Comparison of ENCODE assay signal across 8 cellular contexts in genomic region chr16:1407749-1408148, GRCh38. TPM values are rescaled to one million over a fixed set of nuclear protein-coding genes. Genes with fewer than 3 reads are reported as not detected.
DNase-seq lines count a peak whose midpoint lies in the region; ATAC-seq, FAIRE-seq and TF ChIP-seq lines count a peak whose summit lies in the region.

No MANE protein-coding gene starts in this region.

- no peaks in the 10 kb centered on the region for H3K27me3 ChIP-seq in H7 (ENCODE audit: control insufficient read depth, insufficient read depth, low read length)
- no peaks in the 10 kb centered on the region for H3K27me3 ChIP-seq in astrocyte (ENCODE audit: insufficient read depth, low read length)
- H3K27me3 ChIP-seq in lower lobe of right lung (ENCODE audit: low read depth), result no peaks in the 10 kb centered on the region

- peaks cover 3% of the 10 kb centered on the region for H3K79me2 ChIP-seq in astrocyte (ENCODE audit: insufficient read depth, low read length)

- 46% methylated on average over 9 of the region's 10 CpGs for WGBS in A549 (ENCODE audit: missing lambda C conversion rate)

- peaks cover 7% of the 10 kb centered on the region for H3K36me3 Mint-ChIP-seq in astrocyte (ENCODE audit: low read depth, unreplicated experiment)

- no peak for TF ChIP-seq RAD21 in A549 (conservative IDR thresholded peaks at IDR 0.05 in 1 of 2, IDR thresholded peaks at IDR 0.05 in 1 of 2)

- FAIRE-seq in A549 (lab: Jason Lieb, UNC) (no peak), astrocyte (lab: Jason Lieb, UNC) (no peak)

- POLR2A ChIA-PET in A549 (lab: Yijun Ruan, JAX), result interaction anchor here (0.5 to 1.9 kb wide), 5 partner anchors 10 to 47 kb away, joined by 3 to 8 read pairs (median 3); partner anchors contain the start of gene UQCC4

- H3K4me3 ChIP-seq in A549, result peak overlapping the region; percentile 55
- peak overlapping the region; percentile 12; the same call in 1 of the 2 replicates for H3K4me3 ChIP-seq in H7 (ENCODE audit: insufficient read depth, low read depth, low read length)
- peak overlapping the region; percentile 31 for H3K4me3 ChIP-seq in astrocyte (ENCODE audit: insufficient read depth, low read depth, low read length)
- H3K4me3 ChIP-seq in lower lobe of right lung, result peak overlapping the region; percentile 55

- H3K27me3 Mint-ChIP-seq in astrocyte (ENCODE audit: low read depth, unreplicated experiment), result no peaks in the 10 kb centered on the region

- no peak for TF ChIP-seq CTCF in A549 (IDR thresholded peaks at IDR 0.05)
- no peak for TF ChIP-seq CTCF in astrocyte (IDR thresholded peaks at IDR 0.05; ENCODE audit: insufficient read depth, low read depth, low read length)
- no peak for TF ChIP-seq CTCF in lower lobe of right lung (IDR thresholded peaks at IDR 0.05)

- DNase-seq in A549 (ENCODE audit: low read depth in 1 of 2, low spot score in 1 of 2), result no peak
- DNase-seq in H7, result peak; percentile 38
- peak; percentile 34 for DNase-seq in astrocyte (ENCODE audit: low read depth)
- no peak for DNase-seq in lower lobe of right lung
- no peak for DNase-seq in DMS153 (lab: John Stamatoyannopoulos, UW)
- DNase-seq in DMS79 treated with DMSO at 0.1 percent for 48 hours (lab: John Stamatoyannopoulos, UW), result no peak
- DNase-seq in NCI-H1694 treated with DMSO at 0.1 percent for 48 hours (lab: John Stamatoyannopoulos, UW), result no peak

- H3K4me2 ChIP-seq in A549 (peak overlapping the region; percentile 92), astrocyte (ENCODE audit: low read length) (peak overlapping the region; percentile 100)

- H3K27ac ChIP-seq in A549 (peak overlapping the region in 1 of 2 experiments; percentile 50; a peak in 2 of 6 replicates), astrocyte (ENCODE audit: low read depth, low read length) (no peak overlapping the region), lower lobe of right lung (no peak overlapping the region)

- no peak for TF ChIP-seq POLR2A in A549 (IDR thresholded peaks at IDR 0.05; ENCODE audit: low read length)

- peak overlapping the region; percentile 67 for H3K4me3 Mint-ChIP-seq in astrocyte (ENCODE audit: unreplicated experiment)

- CTCF ChIA-PET in A549 (lab: Yijun Ruan, JAX), result interaction anchor here (0.8 to 4.5 kb wide), 6 partner anchors 9 to 44 kb away, joined by 3 to 27 read pairs (median 4); no protein-coding TSS in a partner anchor

- no peak for TF ChIP-seq EP300 in A549 (IDR thresholded peaks at IDR 0.05)

- H4K20me1 ChIP-seq in astrocyte (ENCODE audit: insufficient read depth, low read length), result peaks cover 23% of the 10 kb centered on the region

- H3K9me3 Mint-ChIP-seq in astrocyte (ENCODE audit: unreplicated experiment), result no peaks in the 10 kb centered on the region

- ATAC-seq in A549, result peak; percentile 4 to 12; a peak in 3 of 6 replicates
- peak; percentile 6 to 8 for ATAC-seq in lower lobe of right lung
- ATAC-seq in GM18868 (IDR thresholded peaks at IDR 0.05; ENCODE audit: unreplicated experiment), result no peak

- H3K4me1 ChIP-seq in A549, result peaks cover 7% of the 10 kb centered on the region; the same call in 2 of the 3 replicates
- H3K4me1 ChIP-seq in astrocyte (ENCODE audit: insufficient read depth, low read length), result no peaks in the 10 kb centered on the region
- peaks cover 20% of the 10 kb centered on the region for H3K4me1 ChIP-seq in lower lobe of right lung

- intact Hi-C loops in lower lobe of right lung (cut with DNase I), result no loop called here

- H3K4me1 Mint-ChIP-seq in astrocyte (ENCODE audit: low read depth, unreplicated experiment), result peaks cover 1% of the 10 kb centered on the region

- H3K27ac Mint-ChIP-seq in astrocyte (ENCODE audit: unreplicated experiment), result no peak overlapping the region

- peak overlapping the region; percentile 55 for H3K9ac ChIP-seq in astrocyte (ENCODE audit: low read length)

- no peaks in the 10 kb centered on the region; the same call in 1 of the 2 replicates for H3K36me3 ChIP-seq in H7 (replicated peaks; ENCODE audit: control insufficient read depth, insufficient read depth, low read length)
- H3K36me3 ChIP-seq in astrocyte (ENCODE audit: insufficient read depth, low read length), result no peaks in the 10 kb centered on the region
- H3K36me3 ChIP-seq in lower lobe of right lung, result peaks cover 70% of the 10 kb centered on the region

- no peaks in the 10 kb centered on the region for H3K9me3 ChIP-seq in A549
- H3K9me3 ChIP-seq in astrocyte (ENCODE audit: insufficient read depth, low read depth, low read length), result no peaks in the 10 kb centered on the region
- no peaks in the 10 kb centered on the region for H3K9me3 ChIP-seq in lower lobe of right lung

- peak overlapping the region; percentile 64 for H2AFZ ChIP-seq in astrocyte (ENCODE audit: low read depth, low read length)

TF ChIP-seq in A549, 52 proteins besides CTCF, POLR2A, EP300 and RAD21:
- TF ChIP-seq KDM5A (IDR thresholded peaks at IDR 0.05), result no peak
- no peak for TF ChIP-seq CEBPB (IDR thresholded peaks at IDR 0.05)
- TF ChIP-seq ZSCAN20 (CRISPR knock-in tag; IDR thresholded peaks at IDR 0.05), result no peak
- TF ChIP-seq KDM1A (IDR thresholded peaks at IDR 0.05; ENCODE audit: low read depth), result no peak

RNA-seq across cellular contexts. Expression of gene UNKL, which starts 6.8 kb away (rescaled TPM):
- polyA plus RNA-seq in A549 (2011; rRNA removed) (17.2 and 20.7 TPM in 2 replicates), A549 (2017; fragmentation: RNase III; extraction: RNeasy Plus Mini Kit Qiagen cat#74134 plus additional on column Dnase treatment) (37.6 to 41.2 TPM (median 38.2 TPM) in 3 replicates)
- polyA plus RNA-seq in A549 (2012; cell fraction: cytosol; rRNA removed), result 47.0 and 63.2 TPM in 2 replicates
- 182 and 202 TPM in 2 replicates for polyA plus RNA-seq in A549 (2012; cell fraction: nucleus; rRNA removed)
- 6.3 and 10.8 TPM in 2 replicates for polyA minus RNA-seq in A549 (2011; rRNA and poly(A)+ RNA removed)
- 22.0 and 24.3 TPM in 2 replicates for total RNA-seq in H7 (2014; rRNA removed; shearing (Covaris generic))
- total RNA-seq in astrocyte (10.7 and 11.1 TPM in 2 replicates), lower lobe of right lung (23.1 TPM)

RNA-seq across cellular contexts. Expression of gene UQCC4, which starts 12.8 kb away (rescaled TPM):
- polyA plus RNA-seq in A549 (2011; rRNA removed), result 33.0 and 35.4 TPM in 2 replicates
- polyA plus RNA-seq in A549 (2012; cell fraction: cytosol; rRNA removed), result 44.4 and 52.5 TPM in 2 replicates
- polyA plus RNA-seq in A549 (2012; cell fraction: nucleus; rRNA removed), result 33.0 and 37.6 TPM in 2 replicates
- 21.5 to 23.6 TPM (median 23.0 TPM) in 3 replicates for polyA plus RNA-seq in A549 (2017; fragmentation: RNase III; extraction: RNeasy Plus Mini Kit Qiagen cat#74134 plus additional on column Dnase treatment)
- 7.6 and 15.3 TPM in 2 replicates for polyA minus RNA-seq in A549 (2011; rRNA and poly(A)+ RNA removed)
- 30.0 and 32.8 TPM in 2 replicates for total RNA-seq in H7 (2014; rRNA removed; shearing (Covaris generic))
- 12.7 and 13.5 TPM in 2 replicates for total RNA-seq in astrocyte
- total RNA-seq in lower lobe of right lung, result 9.7 TPM

RNA-seq across cellular contexts. Expression of gene PERCC1, which starts 23.1 kb away (rescaled TPM):
- polyA plus RNA-seq in A549 (2011; rRNA removed) (not detected in 2 replicates), A549 (2017; fragmentation: RNase III; extraction: RNeasy Plus Mini Kit Qiagen cat#74134 plus additional on column Dnase treatment) (not detected in 3 replicates)
- polyA plus RNA-seq in A549 (2012; cell fraction: cytosol; rRNA removed), result not detected in 2 replicates
- not detected in 2 replicates for polyA plus RNA-seq in A549 (2012; cell fraction: nucleus; rRNA removed)
- polyA minus RNA-seq in A549 (2011; rRNA and poly(A)+ RNA removed), result not detected in 2 replicates
- total RNA-seq in H7 (2014; rRNA removed; shearing (Covaris generic)), result not detected in 2 replicates
- total RNA-seq in astrocyte (not detected in 2 replicates), lower lobe of right lung (not detected)

RNA-seq across cellular contexts. Expression of gene CCDC154, which starts 36.6 kb away (rescaled TPM):
- polyA plus RNA-seq in A549 (2011; rRNA removed) (0.16 and 0.34 TPM in 2 replicates), A549 (2017; fragmentation: RNase III; extraction: RNeasy Plus Mini Kit Qiagen cat#74134 plus additional on column Dnase treatment) (0.49 to 0.74 TPM (median 0.70 TPM) in 3 replicates)
- polyA plus RNA-seq in A549 (2012; cell fraction: cytosol; rRNA removed), result 0.30 and 0.32 TPM in 2 replicates
- polyA plus RNA-seq in A549 (2012; cell fraction: nucleus; rRNA removed), result 1.6 and 2.0 TPM in 2 replicates
- not detected in 2 replicates for polyA minus RNA-seq in A549 (2011; rRNA and poly(A)+ RNA removed)
- 0.11 TPM in 1 of 2 replicates, not detected in the other for total RNA-seq in H7 (2014; rRNA removed; shearing (Covaris generic))
- total RNA-seq in astrocyte (1.4 and 1.5 TPM in 2 replicates), lower lobe of right lung (3.1 TPM)

RNA-seq across cellular contexts. Expression of gene GNPTG, which starts 56.0 kb away (rescaled TPM):
- polyA plus RNA-seq in A549 (2011; rRNA removed) (24.2 and 25.3 TPM in 2 replicates), A549 (2017; fragmentation: RNase III; extraction: RNeasy Plus Mini Kit Qiagen cat#74134 plus additional on column Dnase treatment) (21.9 to 24.2 TPM (median 23.4 TPM) in 3 replicates)
- polyA plus RNA-seq in A549 (2012; cell fraction: cytosol; rRNA removed), result 54.1 and 57.2 TPM in 2 replicates
- polyA plus RNA-seq in A549 (2012; cell fraction: nucleus; rRNA removed), result 124 and 128 TPM in 2 replicates
- 10.2 and 13.5 TPM in 2 replicates for polyA minus RNA-seq in A549 (2011; rRNA and poly(A)+ RNA removed)
- total RNA-seq in H7 (2014; rRNA removed; shearing (Covaris generic)), result 16.2 and 21.5 TPM in 2 replicates
- total RNA-seq in astrocyte (45.5 and 60.5 TPM in 2 replicates), lower lobe of right lung (89.5 TPM)

Comparison
In these comparisons a context has a peak if more than half of its experiments do, and no peak if none do; other contexts are left out.
1. DNase-seq: peak in H7 (single experiment) and astrocyte (single experiment); none in A549 (0 of 2), lower lobe of right lung (single experiment), DMS153 (single experiment), DMS79 treated with DMSO at 0.1 percent for 48 hours (single experiment) and NCI-H1694 treated with DMSO at 0.1 percent for 48 hours (single experiment).
2. Peak in every context shown above with its lines, with median percentiles within 50 percentile points of each other: H3K4me3 ChIP-seq.